In genomic region chr10:79826496-79827215, GRCh38 we compare ENCODE assay signal across 8 cellular contexts. TPM values are rescaled to one million over a fixed set of nuclear protein-coding genes. Genes with fewer than 3 reads are reported as not detected.
DNase-seq lines count a peak whose midpoint lies in the region; ATAC-seq and TF ChIP-seq lines count a peak whose summit lies in the region.
"Not testable (repeated sequence)": the region's sequence is repeated elsewhere in the genome, so short reads cannot be mapped to it uniquely, and the experiment has no call there.

Gene NUTM2E (plus strand): TSS chr10:79826739. CDS start chr10:79841741, 15,002 bp downstream.

- H3K4me1 ChIP-seq in left lung, result not testable (repeated sequence)

- H3K36me3 ChIP-seq in left lung, result not testable (repeated sequence)

- H3K27ac ChIP-seq in left lung, result peak within 1 kb of the TSS; percentile 89 to 91

- peak within 1 kb of the TSS; percentile 47 to 52 for H3K4me3 ChIP-seq in left lung

- DNase-seq in Ammon's horn (ENCODE audit: low spot score) (peak; percentile 74), GM19238 (ENCODE audit: insufficient read length, low spot score) (peak; percentile 20), NCI-H510A (lab: John Stamatoyannopoulos, UW) (peak; percentile 24), dermis blood vessel endothelial cell (peak; percentile 67), left lung (peak; percentile 89 to 90)
- peak; percentile 65 to 70 for DNase-seq in activated CD4-positive, alpha-beta T cell treated with anti-CD3 and anti-CD28 coated beads, Interleukin-2, amount 50 U/mL, for 48 hours
- peak; percentile 23 to 34 for DNase-seq in stimulated activated CD4-positive, alpha-beta T cell treated with anti-CD3 and anti-CD28 coated beads, Interleukin-1b, Interleukin-23, amount 100 ng/mL, for 1 hour (ENCODE audit: low read depth in 2 of 2)

- TF ChIP-seq CTCF in left lung (IDR thresholded peaks at IDR 0.05), result not testable (repeated sequence)

- H3K27me3 ChIP-seq in left lung, result not testable (repeated sequence)

- intact Hi-C loops in left lung (cut with DNase I), result not testable (repeated sequence)

- peak; percentile 92 for ATAC-seq in HG03280 (IDR thresholded peaks at IDR 0.05; ENCODE audit: unreplicated experiment)
- ATAC-seq in left lung, result peak; percentile 96

- H3K9me3 ChIP-seq in left lung, result not testable (repeated sequence)

RNA-seq across cellular contexts. Expression of gene NUTM2E, which starts in this region (rescaled TPM):
- not detected in 2 replicates for total RNA-seq in dermis blood vessel endothelial cell
- total RNA-seq in left lung, result not detected

Comparison
In these comparisons a context has a peak if more than half of its experiments do, and no peak if none do; other contexts are left out.
1. Peak in every context shown above with its lines: DNase-seq, ATAC-seq, H3K4me3 ChIP-seq and H3K27ac ChIP-seq.
2. Peak in DNase-seq in dermis blood vessel endothelial cell; RNA of the gene not detected or under 1 TPM.
3. Peak in DNase-seq, ATAC-seq, H3K4me3 ChIP-seq and H3K27ac ChIP-seq in left lung; RNA of the gene not detected or under 1 TPM.
4. DNase-seq: peak in every context shown above with its lines; median percentile 90 in left lung; 74 in Ammon's horn; 68 in activated CD4-positive, alpha-beta T cell treated with anti-CD3 and anti-CD28 coated beads, Interleukin-2, amount 50 U/mL, for 48 hours; 67 in dermis blood vessel endothelial cell; 28 in stimulated activated CD4-positive, alpha-beta T cell treated with anti-CD3 and anti-CD28 coated beads, Interleukin-1b, Interleukin-23, amount 100 ng/mL, for 1 hour; 24 in NCI-H510A; 20 in GM19238.